Comparison of ENCODE assay signal across 8 cellular contexts in the genomic region with DNA sequence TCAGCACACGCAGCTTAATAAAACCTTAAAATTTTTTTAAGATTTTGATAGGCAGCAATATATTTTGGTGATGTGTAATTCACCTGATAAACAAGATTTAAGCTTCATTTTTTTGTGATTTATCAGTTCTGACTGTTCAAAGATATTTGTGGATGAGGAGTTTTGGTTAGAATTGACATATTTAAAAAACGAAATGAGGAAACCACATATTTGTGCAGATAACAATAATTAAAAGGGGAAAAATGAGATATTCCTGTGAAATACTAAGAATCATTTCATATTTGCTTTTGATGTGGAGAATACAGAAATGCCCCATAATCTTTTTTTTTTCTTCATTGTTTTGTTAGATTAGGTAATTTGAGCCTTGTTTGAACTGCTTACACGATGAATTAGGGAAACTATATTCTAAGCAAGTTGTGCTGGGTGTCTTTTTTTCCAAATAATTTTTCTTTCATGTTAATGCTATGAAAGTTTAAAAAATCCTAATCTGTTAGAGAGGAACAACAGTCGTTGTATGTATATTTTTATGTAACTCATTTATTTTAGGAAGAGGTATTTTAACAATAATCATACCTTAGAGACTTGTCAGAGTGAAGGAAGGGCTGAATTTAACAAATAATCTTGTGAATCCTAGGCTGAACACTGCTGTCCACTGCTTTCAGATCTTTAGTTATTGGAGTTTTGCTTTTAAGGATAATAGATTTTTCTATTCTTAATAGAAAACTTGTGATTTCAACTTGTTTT. TPM values are rescaled to one million over a fixed set of nuclear protein-coding genes. Genes with fewer than 3 reads are reported as not detected.
DNase-seq lines count a peak whose midpoint lies in the region; ATAC-seq and TF ChIP-seq lines count a peak whose summit lies in the region.

No MANE protein-coding gene starts in this region.

- 9 to 15% (median 10%) methylated on average over 4 of the region's 4 CpGs for WGBS in psoas muscle, 3 donors

- ATAC-seq in psoas muscle = no peak
- ATAC-seq in HG02798 (IDR thresholded peaks at IDR 0.05; ENCODE audit: poor library complexity, unreplicated experiment) = no peak
- ATAC-seq in GM19463 (IDR thresholded peaks at IDR 0.05; ENCODE audit: unreplicated experiment) = no peak
- no peak for ATAC-seq in GM21825 (IDR thresholded peaks at IDR 0.05; ENCODE audit: unreplicated experiment)

- H3K4me1 ChIP-seq in PC-9 (replicated peaks; ENCODE audit: insufficient read depth) (peaks cover 34% of the 10 kb centered on the region), psoas muscle (peaks cover 40% of the 10 kb centered on the region)

- H3K4me3 ChIP-seq in GM12875 (ENCODE audit: low read depth, low read length) (peak overlapping the region; percentile 8), PC-9 (peak overlapping the region; percentile 61), epithelial cell of esophagus (ENCODE audit: low read length) (peak overlapping the region; percentile 77), psoas muscle (peak overlapping the region; percentile 76)

- POLR2A ChIA-PET in PC-9 (lab: Charles Lee; ENCODE audit: unreplicated experiment) = interaction anchor here (0.6 to 1.2 kb wide), 4 partner anchors 10 to 254 kb away, joined by 4 to 7 read pairs (median 4); no protein-coding TSS in a partner anchor

- no peak for DNase-seq in PC-9
- DNase-seq in epithelial cell of esophagus (ENCODE audit: low read depth) = no peak
- DNase-seq in psoas muscle = no peak
- no peak for DNase-seq in GF-D8 (lab: John Stamatoyannopoulos, UW)

- BruUV-seq in PC-9 (replicated peaks; lab: Mats Ljungman, UMichigan) = no TSS peak

- H3K79me2 ChIP-seq in PC-9 (ENCODE audit: low read depth) = peaks cover 65% of the 10 kb centered on the region

- peak overlapping the region; percentile 91 for H3K4me2 ChIP-seq in PC-9

- H3K36me3 ChIP-seq in PC-9 (ENCODE audit: low read depth) (no peaks in the 10 kb centered on the region), psoas muscle (ENCODE audit: insufficient read depth in 1 of 2, low read depth in 1 of 2) (peaks cover 0 to 4% of the 10 kb centered on the region in 2 donors)

- intact Hi-C loops in PC-9 (cut with micrococcal nuclease; ENCODE audit: unreplicated experiment) (loop anchor here (2.0 to 10.0 kb wide), 5 partner anchors 168 to 494 kb away; no protein-coding TSS in a partner anchor), psoas muscle (cut with DNase I) (loop anchor here (2.0 to 10.0 kb wide), 4 partner anchors 174 to 404 kb away; no protein-coding TSS in a partner anchor)

- CTCF ChIA-PET in PC-9 (lab: Charles Lee) = no interaction called here

- no peak overlapping the region for H2AFZ ChIP-seq in PC-9

- H3K27ac ChIP-seq in PC-9 (peak overlapping the region; percentile 25), psoas muscle (peak overlapping the region; percentile 94)

- H4K20me1 ChIP-seq in PC-9 (ENCODE audit: insufficient read depth) = peaks cover 19% of the 10 kb centered on the region

- no peaks in the 10 kb centered on the region for H3K9me2 ChIP-seq in PC-9 (ENCODE audit: insufficient read depth)

- TF ChIP-seq CTCF in GM12875 (IDR thresholded peaks at IDR 0.05; ENCODE audit: borderline replicate concordance, insufficient read depth, low read depth, low read length) (no peak), PC-9 (conservative IDR thresholded peaks at IDR 0.05) (no peak), epithelial cell of esophagus (IDR thresholded peaks at IDR 0.05; ENCODE audit: insufficient read depth, low read depth, low read length, missing control alignments) (no peak), psoas muscle (IDR thresholded peaks at IDR 0.05) (no peak)

- H3K9me3 ChIP-seq in PC-9 (ENCODE audit: insufficient read depth, low read depth) (no peaks in the 10 kb centered on the region), psoas muscle (no peaks in the 10 kb centered on the region)

- H3F3A ChIP-seq in PC-9 (ENCODE audit: insufficient read depth, low read depth) = peaks cover 12% of the 10 kb centered on the region

- no peaks in the 10 kb centered on the region for H3K27me3 ChIP-seq in PC-9 (ENCODE audit: insufficient read depth, low read depth)
- H3K27me3 ChIP-seq in psoas muscle (ENCODE audit: insufficient read depth in 3 of 3, low read length in 2 of 3) = no peaks in the 10 kb centered on the region

RNA-seq across cellular contexts. Expression of a gene that starts 4.0 kb away (rescaled TPM):
- total RNA-seq in PC-9 (2021) = 38.8 and 42.8 TPM in 2 replicates
- 10 to 100 TPM; 53.1 to 61.1 (median 55.8) TPM for total RNA-seq in psoas muscle
- 10 to 100 TPM in 2 of 3 donors, 1 to 10 TPM in 1; 8.1 to 29.2 (median 12.4) TPM for polyA plus RNA-seq in psoas muscle

Comparison
In these comparisons a context has a peak if more than half of its experiments do, and no peak if none do; other contexts are left out.
1. H3K4me3 ChIP-seq: peak in every context shown above with its lines; median percentile 77 in epithelial cell of esophagus; 76 in psoas muscle; 61 in PC-9; 8 in GM12875.